Comparison of ENCODE assay signal across 9 cellular contexts in genomic region chr9:70110194-70111041, GRCh38.
DNase-seq lines count a peak whose midpoint lies in the region; ATAC-seq lines count a peak whose summit lies in the region.
"Had no signal": no experiment of that assay in that cellular context is flagged by ENCODE, and none has a peak within 500 bp of the region (broad histone marks: within the 10 kb centered on the region; RNA-seq: fewer than 3 reads in every experiment).

No MANE protein-coding gene starts in this region.

- H3K36me3 ChIP-seq in rectal smooth muscle tissue (ENCODE audit: control insufficient read depth, insufficient read depth, low read length): no peaks in the 10 kb centered on the region

- no peak overlapping the region for H3K9ac ChIP-seq in rectal smooth muscle tissue (ENCODE audit: low read length)

- H3K27me3 ChIP-seq in rectal smooth muscle tissue (ENCODE audit: control insufficient read depth, insufficient read depth, low read length): no peaks in the 10 kb centered on the region

- no peak overlapping the region for H3K4me3 ChIP-seq in rectal smooth muscle tissue (ENCODE audit: low read length)

- H3K27ac ChIP-seq in rectal smooth muscle tissue (ENCODE audit: low read depth, low read length) (peak overlapping the region; percentile 68), caudate nucleus (ENCODE audit: low read depth, low read length) (no peak overlapping the region)

- peak; percentile 29 for ATAC-seq in GM18867 (IDR thresholded peaks at IDR 0.05; ENCODE audit: unreplicated experiment)

- peak; percentile 34 for DNase-seq in NCI-H1105 (lab: John Stamatoyannopoulos, UW)
- DNase-seq in astrocyte of the hippocampus (ENCODE audit: low read depth, low spot score): peak; percentile 39
- no peak for DNase-seq in stimulated activated CD8-positive, alpha-beta memory T cell treated with anti-CD3 and anti-CD28 coated beads, Interleukin-4, amount 100 ng/mL, for 48 hours
- DNase-seq in KG1 (lab: John Stamatoyannopoulos, UW): no peak
- DNase-seq in AML-193 (lab: John Stamatoyannopoulos, UW): no peak
- DNase-seq in caudate nucleus (lab: John Stamatoyannopoulos, UW): no peak
- DNase-seq: kidney had no signal

- H3K4me1 ChIP-seq in rectal smooth muscle tissue (ENCODE audit: control insufficient read depth, insufficient read depth, low read length): peaks cover 23% of the 10 kb centered on the region

Comparison
In these comparisons a context has a peak if more than half of its experiments do, and no peak if none do; other contexts are left out.
1. DNase-seq: peak in NCI-H1105 (single experiment) and astrocyte of the hippocampus (single experiment); none in stimulated activated CD8-positive, alpha-beta memory T cell treated with anti-CD3 and anti-CD28 coated beads, Interleukin-4, amount 100 ng/mL, for 48 hours (single experiment), KG1 (single experiment), AML-193 (0 of 2) and caudate nucleus (0 of 61).